ENCODE assay signal across 12 cellular contexts in genomic region chr2:190551928-190552327, GRCh38. TPM values are rescaled to one million over a fixed set of nuclear protein-coding genes. Genes with fewer than 3 reads are reported as not detected.
DNase-seq lines count a peak whose midpoint lies in the region; ATAC-seq and TF ChIP-seq lines count a peak whose summit lies in the region.
"Had no signal": no experiment of that assay in that cellular context is flagged by ENCODE, and none has a peak within 500 bp of the region (broad histone marks: within the 10 kb centered on the region; RNA-seq: fewer than 3 reads in every experiment).

No MANE protein-coding gene starts in this region.

- H3K9ac ChIP-seq in adipocyte (ENCODE audit: low read length), result no peak overlapping the region
- H3K9ac ChIP-seq: SK-N-SH had no signal

- no peaks in the 10 kb centered on the region for H3K27me3 Mint-ChIP-seq in stimulated activated naive CD8-positive, alpha-beta T cell treated with anti-CD3 and anti-CD28 coated beads, Interleukin-15, amount 100 ng/mL, for 72 hours

- H3K4me1 ChIP-seq in right atrium auricular region (no peaks in the 10 kb centered on the region), adipocyte (ENCODE audit: control insufficient read depth, insufficient read depth, low read length) (peaks cover 8% of the 10 kb centered on the region)
- H3K4me1 ChIP-seq: BE2C had no signal

- H3K4me3 ChIP-seq in right atrium auricular region, result no peak overlapping the region
- H3K4me3 ChIP-seq in adipocyte (ENCODE audit: low read length), result no peak overlapping the region

- H3K36me3 ChIP-seq in right atrium auricular region, result no peaks in the 10 kb centered on the region
- no peaks in the 10 kb centered on the region for H3K36me3 ChIP-seq in adipocyte (ENCODE audit: control insufficient read depth, insufficient read depth, low read length, severe bottlenecking)
- H3K36me3 ChIP-seq: BE2C had no signal

- peaks cover 0 to 6% of the 10 kb centered on the region in 2 donors for H3K9me3 Mint-ChIP-seq in stimulated activated naive CD8-positive, alpha-beta T cell treated with anti-CD3 and anti-CD28 coated beads, Interleukin-15, amount 100 ng/mL, for 72 hours

- H3K27ac ChIP-seq in right atrium auricular region, result no peak overlapping the region

- intact Hi-C loops in left ventricle myocardium superior (cut with micrococcal nuclease), result no loop called here

- H3K4me1 Mint-ChIP-seq in stimulated activated naive CD8-positive, alpha-beta T cell treated with anti-CD3 and anti-CD28 coated beads, Interleukin-15, amount 100 ng/mL, for 72 hours, result peaks cover 16% of the 10 kb centered on the region

- ATAC-seq in left ventricle myocardium superior, result no peak
- peak; percentile 51 for ATAC-seq in HG03565 (IDR thresholded peaks at IDR 0.05; ENCODE audit: unreplicated experiment)
- peak; percentile 65 for ATAC-seq in stimulated activated naive CD8-positive, alpha-beta T cell treated with anti-CD3 and anti-CD28 coated beads, Interleukin-15, amount 100 ng/mL, for 72 hours
- no peak for ATAC-seq in GM21528 (IDR thresholded peaks at IDR 0.05; ENCODE audit: low FRiP score, unreplicated experiment)
- ATAC-seq: left colon had no signal

- no peak for TF ChIP-seq CTCF in right atrium auricular region (IDR thresholded peaks at IDR 0.05)

- DNase-seq in left ventricle myocardium superior (peak; percentile 32), right atrium auricular region (ENCODE audit: low spot score) (no peak), adipocyte (ENCODE audit: low read depth) (peak; percentile 26), NCI-H524 (lab: John Stamatoyannopoulos, UW) (no peak), NCI-H1417 (lab: John Stamatoyannopoulos, UW) (no peak)
- DNase-seq in stimulated activated naive CD8-positive, alpha-beta T cell treated with anti-CD3 and anti-CD28 coated beads, Interleukin-15, amount 100 ng/mL, for 72 hours, result no peak
- DNase-seq: activated CD8-positive, alpha-beta memory T cell treated with anti-CD3 and anti-CD28 coated beads for 24 hours; BE2C; left colon; SK-N-SH had no signal

- H3K27me3 ChIP-seq in right atrium auricular region, result no peaks in the 10 kb centered on the region
- no peaks in the 10 kb centered on the region for H3K27me3 ChIP-seq in adipocyte (replicated peaks; ENCODE audit: control insufficient read depth, insufficient read depth, low read length)
- H3K27me3 ChIP-seq: BE2C had no signal

- H3K9me3 ChIP-seq in right atrium auricular region, result no peaks in the 10 kb centered on the region
- H3K9me3 ChIP-seq in adipocyte (ENCODE audit: control insufficient read depth, low read length), result no peaks in the 10 kb centered on the region
- H3K9me3 ChIP-seq: BE2C, SK-N-SH had no signal

- H3K27ac Mint-ChIP-seq in stimulated activated naive CD8-positive, alpha-beta T cell treated with anti-CD3 and anti-CD28 coated beads, Interleukin-15, amount 100 ng/mL, for 72 hours, result peak overlapping the region in 1 of 2 donors; percentile 48

- H3K4me3 Mint-ChIP-seq in stimulated activated naive CD8-positive, alpha-beta T cell treated with anti-CD3 and anti-CD28 coated beads, Interleukin-15, amount 100 ng/mL, for 72 hours, result no peak overlapping the region

RNA-seq across cellular contexts. Expression of gene NEMP2, which starts 17.4 kb away (rescaled TPM):
- total RNA-seq in left ventricle myocardium superior, result 2.8 TPM
- total RNA-seq in right atrium auricular region, result 1 to 10 TPM; 2.7 to 3.3 TPM

Comparison
In these comparisons a context has a peak if more than half of its experiments do, and no peak if none do; other contexts are left out.
1. DNase-seq: peak in left ventricle myocardium superior (single experiment) and adipocyte (single experiment); none in right atrium auricular region (single experiment), stimulated activated naive CD8-positive, alpha-beta T cell treated with anti-CD3 and anti-CD28 coated beads, Interleukin-15, amount 100 ng/mL, for 72 hours (0 of 2), NCI-H524 (0 of 2) and NCI-H1417 (0 of 3).
2. ATAC-seq: peak in HG03565 (single experiment) and stimulated activated naive CD8-positive, alpha-beta T cell treated with anti-CD3 and anti-CD28 coated beads, Interleukin-15, amount 100 ng/mL, for 72 hours (single experiment); none in left ventricle myocardium superior (single experiment) and GM21528 (single experiment).